In the genomic region with DNA sequence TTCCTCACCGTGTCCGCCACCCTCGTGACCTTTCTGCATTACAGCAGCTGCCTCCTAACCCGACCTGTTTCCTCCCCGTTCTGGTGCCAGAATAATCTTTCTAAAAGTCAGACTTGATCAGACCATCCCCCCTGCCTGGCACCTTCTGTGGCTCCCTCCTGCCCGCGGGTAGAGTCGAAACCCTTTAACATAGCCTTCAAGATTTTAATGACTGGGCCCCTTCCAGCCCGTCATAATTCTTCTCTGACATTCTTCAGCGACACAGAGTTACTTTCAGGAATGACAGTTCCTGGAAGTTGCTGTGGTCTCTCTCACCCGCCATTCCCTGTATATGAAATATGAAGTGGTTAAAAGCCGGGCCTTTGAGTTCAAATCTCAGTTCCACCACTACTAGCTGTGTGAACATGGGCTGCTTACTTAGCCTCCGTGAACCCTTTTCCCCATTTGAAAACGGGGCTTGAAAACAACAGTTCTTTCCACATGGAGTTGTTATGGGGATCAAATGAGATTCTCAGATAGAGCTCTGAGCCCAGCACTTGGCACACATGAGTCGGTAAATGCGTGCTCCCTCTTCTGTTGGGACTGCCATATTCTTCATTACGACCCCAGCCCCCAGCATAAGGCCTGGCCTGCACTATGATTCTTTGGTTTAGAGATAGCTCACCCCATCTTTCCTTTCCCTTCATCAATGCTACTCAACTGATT, we compare ENCODE assay signal across 8 cellular contexts. TPM values are rescaled to one million over a fixed set of nuclear protein-coding genes. Genes with fewer than 3 reads are reported as not detected.
DNase-seq lines count a peak whose midpoint lies in the region; ATAC-seq and TF ChIP-seq lines count a peak whose summit lies in the region.

No MANE protein-coding gene starts in this region.

- peak overlapping the region; percentile 80 for H2AFZ ChIP-seq in trophoblast cell (ENCODE audit: insufficient read depth, low read length, poor library complexity)

- H4K91ac ChIP-seq in trophoblast cell (ENCODE audit: low read depth, low read length): peak overlapping the region; percentile 50

- CTCF ChIA-PET in HEK293 (lab: Yijun Ruan, JAX): interaction anchor here (0.7 to 1.8 kb wide), 4 partner anchors 13 to 196 kb away, joined by 3 to 16 read pairs (median 5); no protein-coding TSS in a partner anchor
- CTCF ChIA-PET in WTC11 (lab: Charles Lee): interaction anchor here (0.6 to 3.1 kb wide), 8 partner anchors 17 to 198 kb away, joined by 3 to 19 read pairs (median 4); a partner anchor contains a TSS

- no peak overlapping the region for H3K4ac ChIP-seq in trophoblast cell (ENCODE audit: low read depth, low read length)

- no peak for TF ChIP-seq CTCF in HEK293 (tag by site-specific recombination; IDR thresholded peaks at IDR 0.05)
- TF ChIP-seq CTCF in WTC11 (IDR thresholded peaks at IDR 0.05): no peak
- TF ChIP-seq CTCF in fibroblast of villous mesenchyme (IDR thresholded peaks at IDR 0.05; ENCODE audit: insufficient read depth, low read depth, low read length): no peak

- H3K36me3 ChIP-seq in BLaER1 treated with 17β-estradiol and CSF1 and Interleukin-3, amounts not matched to agents 10 nM and 100 nM: peaks cover 19 to 28% (median 24%) of the 10 kb centered on the region in 11 experiments
- H3K36me3 ChIP-seq in HEK293 (ENCODE audit: control insufficient read depth in 2 of 2, insufficient read depth in 1 of 2, low read length in 2 of 2) (peaks cover 0 to 13% of the 10 kb centered on the region in 2 experiments), trophoblast cell (ENCODE audit: control insufficient read depth in 1 of 2, insufficient read depth in 2 of 2, low read length in 2 of 2) (peaks cover 10% of the 10 kb centered on the region in 2 experiments)

- H3K23ac ChIP-seq in trophoblast cell (ENCODE audit: low read length): no peak overlapping the region

- no peaks in the 10 kb centered on the region for H3K27me3 ChIP-seq in BLaER1 treated with 17β-estradiol and CSF1 and Interleukin-3, amounts not matched to agents 10 nM and 100 nM
- no peaks in the 10 kb centered on the region for H3K27me3 ChIP-seq in trophoblast cell (ENCODE audit: insufficient read depth, low read length)

- H3K36me3 Mint-ChIP-seq in WTC11: peaks cover 7% of the 10 kb centered on the region

- H3K27ac ChIP-seq in BLaER1 treated with 17β-estradiol and CSF1 and Interleukin-3, amounts not matched to agents 10 nM and 100 nM: peak overlapping the region; percentile 62 to 93 (median 83)
- peak overlapping the region; percentile 20; the same call in 1 of the 2 replicates for H3K27ac ChIP-seq in HEK293 (ENCODE audit: extremely low read depth, low read depth, low read length)
- H3K27ac ChIP-seq in trophoblast cell (ENCODE audit: low read depth, low read length): no peak overlapping the region

- peak overlapping the region; percentile 60 for H2BK5ac ChIP-seq in trophoblast cell (ENCODE audit: low read depth, low read length, poor library complexity)

- H4K8ac ChIP-seq in trophoblast cell (ENCODE audit: low read depth, low read length): peak overlapping the region; percentile 75

- peak overlapping the region; percentile 58 to 80 (median 76) for H3K4me3 ChIP-seq in BLaER1 treated with 17β-estradiol and CSF1 and Interleukin-3, amounts not matched to agents 10 nM and 100 nM
- H3K4me3 ChIP-seq in HEK293 (ENCODE audit: low read depth, low read length) (peak overlapping the region; percentile 83), fibroblast of villous mesenchyme (ENCODE audit: low read depth, low read length) (peak overlapping the region; percentile 81), trophoblast cell (ENCODE audit: low read depth, low read length) (peak overlapping the region; percentile 86)

- DNase-seq in WTC11 (ENCODE audit: low spot score) (no peak), fibroblast of villous mesenchyme (ENCODE audit: low read depth) (peak; percentile 29), trophoblast cell (peak in 1 of 2 donors; percentile 51), NCI-H1105 (lab: John Stamatoyannopoulos, UW) (no peak), A172 (ENCODE audit: low spot score) (no peak), NCI-H748 treated with DMSO at 0.1 percent for 48 hours (lab: John Stamatoyannopoulos, UW) (no peak)

- WGBS in trophoblast cell (ENCODE audit: extremely low coverage, insufficient coverage, insufficient read length): no CpG with 5 or more reads among the region's 17 CpGs

- peak overlapping the region; percentile 50; the same call in 1 of the 2 replicates for H3K27ac Mint-ChIP-seq in WTC11

- peaks cover 0 to 44% (median 32%) of the 10 kb centered on the region in 11 experiments; a peak in 13 of 22 replicates for H4K20me1 ChIP-seq in BLaER1 treated with 17β-estradiol and CSF1 and Interleukin-3, amounts not matched to agents 10 nM and 100 nM

- no peak overlapping the region for H2AK5ac ChIP-seq in trophoblast cell (ENCODE audit: low read length)

- H3K9ac ChIP-seq in BLaER1 treated with 17β-estradiol and CSF1 and Interleukin-3, amounts not matched to agents 10 nM and 100 nM: peak overlapping the region; percentile 77 to 93 (median 89)
- peak overlapping the region; percentile 72 for H3K9ac ChIP-seq in trophoblast cell (ENCODE audit: low read length)

- no peaks in the 10 kb centered on the region for H3K4me1 Mint-ChIP-seq in WTC11

- no peak overlapping the region for H2BK120ac ChIP-seq in trophoblast cell (ENCODE audit: insufficient read depth, low read length, poor library complexity)

- no peak overlapping the region for H2BK12ac ChIP-seq in trophoblast cell (ENCODE audit: low read length)

- H3K9me3 Mint-ChIP-seq in WTC11: no peaks in the 10 kb centered on the region

- POLR2A ChIA-PET in HEK293 (lab: Yijun Ruan, JAX): interaction anchor here (0.7 to 3.7 kb wide), 19 partner anchors 9 to 360 kb away, joined by 3 to 41 read pairs (median 6); a partner anchor contains a TSS
- POLR2A ChIA-PET in WTC11 (lab: Charles Lee): interaction anchor here (1.2 to 1.6 kb wide), 3 partner anchors 12 to 199 kb away, joined by 3 to 5 read pairs (median 5); a partner anchor contains a TSS

- H3K9me3 ChIP-seq in BLaER1 treated with 17β-estradiol and CSF1 and Interleukin-3, amounts not matched to agents 10 nM and 100 nM (replicated peaks in 1 of 11): peaks cover 0 to 8% (median 0%) of the 10 kb centered on the region in 11 experiments; a peak in 6 of 22 replicates
- no peaks in the 10 kb centered on the region for H3K9me3 ChIP-seq in HEK293 (ENCODE audit: control insufficient read depth, insufficient read depth, low read depth, low read length)
- H3K9me3 ChIP-seq in trophoblast cell (ENCODE audit: insufficient read depth, low read depth, low read length): no peaks in the 10 kb centered on the region

- H3K27me3 Mint-ChIP-seq in WTC11 (ENCODE audit: low read depth): peaks cover 22% of the 10 kb centered on the region

- peaks cover 20 to 35% (median 23%) of the 10 kb centered on the region in 10 experiments for H3K4me1 ChIP-seq in BLaER1 treated with 17β-estradiol and CSF1 and Interleukin-3, amounts not matched to agents 10 nM and 100 nM
- no peaks in the 10 kb centered on the region for H3K4me1 ChIP-seq in HEK293 (ENCODE audit: control insufficient read depth, insufficient read depth, low read length)
- H3K4me1 ChIP-seq in trophoblast cell (ENCODE audit: control insufficient read depth in 1 of 2, insufficient read depth in 2 of 2, low read length in 2 of 2): peaks cover 3 to 6% of the 10 kb centered on the region in 2 experiments

- H3K4me2 ChIP-seq in BLaER1 treated with 17β-estradiol and CSF1 and Interleukin-3, amounts not matched to agents 10 nM and 100 nM: peak overlapping the region; percentile 72 to 99 (median 90)
- peak overlapping the region; percentile 91 for H3K4me2 ChIP-seq in trophoblast cell (ENCODE audit: low read length)

- peak overlapping the region; percentile 89 for H3K4me3 Mint-ChIP-seq in WTC11

- H3K18ac ChIP-seq in trophoblast cell (ENCODE audit: low read length): peak overlapping the region; percentile 33

- ATAC-seq in WTC11: no peak

- peak overlapping the region; percentile 39 for H3K14ac ChIP-seq in trophoblast cell (ENCODE audit: low read length)

- H3K79me1 ChIP-seq in trophoblast cell (ENCODE audit: low read length): peaks cover 4% of the 10 kb centered on the region

- H4K12ac ChIP-seq in trophoblast cell (ENCODE audit: low read depth, low read length): no peak overlapping the region

- H3K79me2 ChIP-seq in trophoblast cell (ENCODE audit: control insufficient read depth, insufficient read depth, low read length, poor library complexity): peaks cover 4% of the 10 kb centered on the region

TF ChIP-seq in HEK293, 187 proteins besides CTCF, POLR2A, EP300 and RAD21 (continues in another document):
- TF ChIP-seq ZNF843 (tag by site-specific recombination; IDR thresholded peaks at IDR 0.05) (no peak), ZNF596 (tag by site-specific recombination; IDR thresholded peaks at IDR 0.05) (no peak), KLF10 (tag by site-specific recombination; IDR thresholded peaks at IDR 0.05) (no peak)
- TF ChIP-seq, protein P1, sequence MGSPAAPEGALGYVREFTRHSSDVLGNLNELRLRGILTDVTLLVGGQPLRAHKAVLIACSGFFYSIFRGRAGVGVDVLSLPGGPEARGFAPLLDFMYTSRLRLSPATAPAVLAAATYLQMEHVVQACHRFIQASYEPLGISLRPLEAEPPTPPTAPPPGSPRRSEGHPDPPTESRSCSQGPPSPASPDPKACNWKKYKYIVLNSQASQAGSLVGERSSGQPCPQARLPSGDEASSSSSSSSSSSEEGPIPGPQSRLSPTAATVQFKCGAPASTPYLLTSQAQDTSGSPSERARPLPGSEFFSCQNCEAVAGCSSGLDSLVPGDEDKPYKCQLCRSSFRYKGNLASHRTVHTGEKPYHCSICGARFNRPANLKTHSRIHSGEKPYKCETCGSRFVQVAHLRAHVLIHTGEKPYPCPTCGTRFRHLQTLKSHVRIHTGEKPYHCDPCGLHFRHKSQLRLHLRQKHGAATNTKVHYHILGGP (tag by site-specific recombination; IDR thresholded peaks at IDR 0.05): peak; percentile 85; the same call in 1 of the 2 replicates

TF ChIP-seq in WTC11, 78 proteins besides CTCF, POLR2A, EP300 and RAD21 (continues in another document):
- TF ChIP-seq ZBTB21 (CRISPR knock-in tag; IDR thresholded peaks at IDR 0.05; ENCODE audit: borderline replicate concordance) (no peak), ZNF416 (CRISPR knock-in tag; IDR thresholded peaks at IDR 0.05) (no peak), ZNF317 (CRISPR knock-in tag; IDR thresholded peaks at IDR 0.05; ENCODE audit: borderline replicate concordance, low read depth) (no peak), ELF4 (CRISPR knock-in tag; IDR thresholded peaks at IDR 0.05; ENCODE audit: low read depth) (no peak), SP1 (CRISPR knock-in tag; conservative IDR thresholded peaks at IDR 0.05) (no peak), ZNF423 (CRISPR knock-in tag; IDR thresholded peaks at IDR 0.05) (no peak)

RNA-seq across cellular contexts. Expression of a gene that starts 0.7 kb away (rescaled TPM):
- total RNA-seq in WTC11 (2021) (57.9 to 66.7 TPM (median 61.3 TPM) in 3 replicates), fibroblast of villous mesenchyme (89.9 and 94.1 TPM in 2 replicates)
- polyA plus RNA-seq in trophoblast cell (2013): 79.6 and 80.2 TPM in 2 replicates
- total RNA-seq in A172 (2014; rRNA removed; shearing (Covaris generic)): 153 and 159 TPM in 2 replicates
